ENCODE assay signal across 8 cellular contexts in genomic region chr9:131739192-131739961, GRCh38. TPM values are rescaled to one million over a fixed set of nuclear protein-coding genes. Genes with fewer than 3 reads are reported as not detected.
A peak's percentile ranks its signal among the peaks of the same experiment; 100 is the strongest.
DNase-seq lines count a peak whose midpoint lies in the region; ATAC-seq lines count a peak whose summit lies in the region.

No MANE protein-coding gene starts in this region.

- peaks cover 2% of the 10 kb centered on the region for H3K4me1 ChIP-seq in mesendoderm (ENCODE audit: control insufficient read depth, low read depth, low read length)

- H3K18ac ChIP-seq in mesendoderm (ENCODE audit: low read length), result peak overlapping the region; percentile 95

- H3K36me3 ChIP-seq in mesendoderm (ENCODE audit: control insufficient read depth, insufficient read depth, low read length), result no peaks in the 10 kb centered on the region

- H3K4me3 ChIP-seq in mesendoderm (ENCODE audit: low read length), result peak overlapping the region; percentile 80

- H2AK5ac ChIP-seq in mesendoderm (ENCODE audit: low read length), result no peak overlapping the region

- H3K9ac ChIP-seq in mesendoderm (ENCODE audit: low read length), result peak overlapping the region; percentile 86

- H3K79me2 ChIP-seq in mesendoderm (ENCODE audit: control insufficient read depth, insufficient read depth, low read length), result peaks cover 40% of the 10 kb centered on the region

- no peak overlapping the region for H2BK15ac ChIP-seq in mesendoderm (replicated peaks; ENCODE audit: low read depth)

- peak overlapping the region; percentile 96 for H3K4me2 ChIP-seq in mesendoderm (ENCODE audit: low read length)

- H3K27ac ChIP-seq in mesendoderm (ENCODE audit: low read depth, low read length), result peak overlapping the region; percentile 58
- H3K27ac ChIP-seq in substantia nigra (ENCODE audit: low read depth, low read length, poor library complexity, severe bottlenecking), result peak overlapping the region; percentile 74

- no peak overlapping the region for H2BK5ac ChIP-seq in mesendoderm (ENCODE audit: low read length)

- peak overlapping the region; percentile 80 for H3K23ac ChIP-seq in mesendoderm (ENCODE audit: low read length)

- H3K27me3 ChIP-seq in mesendoderm (ENCODE audit: insufficient read depth, low read length, poor library complexity), result no peaks in the 10 kb centered on the region

- H3K56ac ChIP-seq in mesendoderm (ENCODE audit: low read length), result peak overlapping the region; percentile 89

- H4K8ac ChIP-seq in mesendoderm (ENCODE audit: low read depth, low read length), result peak overlapping the region; percentile 66

- ATAC-seq in GM18867 (IDR thresholded peaks at IDR 0.05; ENCODE audit: unreplicated experiment), result peak; percentile 36
- ATAC-seq in HG03442 (IDR thresholded peaks at IDR 0.05; ENCODE audit: unreplicated experiment), result peak; percentile 33
- ATAC-seq in GM21723 (IDR thresholded peaks at IDR 0.05; ENCODE audit: unreplicated experiment), result no peak

- H3K4ac ChIP-seq in mesendoderm (ENCODE audit: low read depth, low read length), result peak overlapping the region; percentile 97

- no peak overlapping the region for H4K5ac ChIP-seq in mesendoderm (ENCODE audit: low read length)

- H2BK120ac ChIP-seq in mesendoderm (ENCODE audit: low read depth, low read length), result peak overlapping the region; percentile 31

- peak; percentile 69 for DNase-seq in 8988T
- DNase-seq in activated CD4-positive, CD25-positive, alpha-beta regulatory T cell treated with anti-CD3 and anti-CD28 coated beads, Interleukin-2, amount 50 U/mL, for 72 hours, result peak; percentile 64
- peak; percentile 9 for DNase-seq in effector CD8-positive, alpha-beta T cell (lab: John Stamatoyannopoulos, UW)
- peak; percentile 51 for DNase-seq in mesendoderm
- peak in 16 of 49 donors; percentile 20 to 75 (median 36) for DNase-seq in substantia nigra (lab: John Stamatoyannopoulos, UW)

- H3K79me1 ChIP-seq in mesendoderm (ENCODE audit: low read length), result peaks cover 9% of the 10 kb centered on the region

- no CpG with 5 or more reads among the region's 96 CpGs for WGBS in mesendoderm (ENCODE audit: extremely low coverage, insufficient coverage, low lambda C conversion rate)

RNA-seq across cellular contexts. Expression of gene RAPGEF1, which starts 0.5 kb away (rescaled TPM):
- 43.2 TPM for polyA plus RNA-seq in mesendoderm (2013, experiment 1 of 2)
- 44.5 TPM for polyA plus RNA-seq in mesendoderm (2013, experiment 2 of 2)
